In genomic region chrX:108018659-108019381, GRCh38 we compare ENCODE assay signal across 17 cellular contexts. TPM values are rescaled to one million over a fixed set of nuclear protein-coding genes. Genes with fewer than 3 reads are reported as not detected.
DNase-seq lines count a peak whose midpoint lies in the region; ATAC-seq and TF ChIP-seq lines count a peak whose summit lies in the region.
"Had no signal": no experiment of that assay in that cellular context is flagged by ENCODE, and none has a peak within 500 bp of the region (broad histone marks: within the 10 kb centered on the region; RNA-seq: fewer than 3 reads in every experiment).

No MANE protein-coding gene starts in this region.

- no peaks in the 10 kb centered on the region for H3K9me3 ChIP-seq in mammary epithelial cell (replicated peaks; ENCODE audit: insufficient read depth, low read length)
- H3K9me3 ChIP-seq: uterus had no signal

- no peak overlapping the region for H3K4me3 ChIP-seq in mammary epithelial cell (replicated peaks in 1 of 3; ENCODE audit: insufficient read depth in 1 of 3, low read depth in 2 of 3, low read length in 3 of 3)
- H3K4me3 ChIP-seq: uterus had no signal

- dilution Hi-C loops in mammary epithelial cell (cut with HindIII; ENCODE audit: low sequenced_read_pairs): no loop called here

- no peaks in the 10 kb centered on the region for H3K4me1 Mint-ChIP-seq in MCF 10A (ENCODE audit: insufficient read depth, unreplicated experiment)
- H3K4me1 Mint-ChIP-seq in T-helper 1 cell treated with Interleukin-12 subunit alpha and Interleukin-12 subunit beta and Interleukin-4 antibody, amounts not matched to agents 30 μg/mL and 1 μg/mL, for 36 hours (ENCODE audit: low read depth): peaks cover 33% of the 10 kb centered on the region
- peaks cover 35% of the 10 kb centered on the region for H3K4me1 Mint-ChIP-seq in stimulated activated memory B cell treated with anti-CD40 and anti-IgM and Interleukin-4, amounts not matched to agents 10 μg/mL and 1 μg/mL and 100 μg/mL, for 72 hours

- H4K20me1 ChIP-seq in mammary epithelial cell (ENCODE audit: insufficient read depth, low read length): no peaks in the 10 kb centered on the region

- DNase-seq in mammary epithelial cell: peak; percentile 12
- no peak for DNase-seq in MCF 10A (ENCODE audit: unreplicated experiment)
- DNase-seq in activated naive CD4-positive, alpha-beta T cell treated with Interleukin-2 at 50 U/mL for 16 hours: peak; percentile 21
- DNase-seq in NCI-H748 (lab: John Stamatoyannopoulos, UW; ENCODE audit: unreplicated experiment): no peak
- no peak for DNase-seq in NCI-H748 treated with DMSO at 0.1 percent for 48 hours (lab: John Stamatoyannopoulos, UW)
- DNase-seq in NCI-H146 treated with DMSO at 0.1 percent for 48 hours (lab: John Stamatoyannopoulos, UW; ENCODE audit: unreplicated experiment): no peak
- DNase-seq: dermis blood vessel endothelial cell, DMS 273 treated with DMSO at 0.1 percent for 48 hours, NCI-H187 treated with DMSO at 0.1 percent for 48 hours, NCI-H526 treated with DMSO at 0.1 percent for 48 hours, SHP77 treated with DMSO at 0.1 percent for 48 hours, uterus had no signal

- H3K4me2 ChIP-seq in mammary epithelial cell (ENCODE audit: insufficient read depth, low read depth, low read length): no peak overlapping the region

- H3K27me3 Mint-ChIP-seq in MCF 10A (ENCODE audit: insufficient read depth, unreplicated experiment): peaks cover 80% of the 10 kb centered on the region
- H3K27me3 Mint-ChIP-seq in T-helper 1 cell treated with Interleukin-12 subunit alpha and Interleukin-12 subunit beta and Interleukin-4 antibody, amounts not matched to agents 30 μg/mL and 1 μg/mL, for 36 hours (ENCODE audit: low read depth): peaks cover 11% of the 10 kb centered on the region
- H3K27me3 Mint-ChIP-seq in stimulated activated memory B cell treated with anti-CD40 and anti-IgM and Interleukin-4, amounts not matched to agents 10 μg/mL and 1 μg/mL and 100 μg/mL, for 72 hours: no peaks in the 10 kb centered on the region
- H3K27me3 Mint-ChIP-seq: progenitor cell of endocrine pancreas had no signal

- H3K4me3 Mint-ChIP-seq in MCF 10A (ENCODE audit: unreplicated experiment): no peak overlapping the region
- H3K4me3 Mint-ChIP-seq in T-helper 1 cell treated with Interleukin-12 subunit alpha and Interleukin-12 subunit beta and Interleukin-4 antibody, amounts not matched to agents 30 μg/mL and 1 μg/mL, for 36 hours: peak overlapping the region; percentile 70
- H3K4me3 Mint-ChIP-seq in stimulated activated memory B cell treated with anti-CD40 and anti-IgM and Interleukin-4, amounts not matched to agents 10 μg/mL and 1 μg/mL and 100 μg/mL, for 72 hours: peak overlapping the region; percentile 76

- peaks cover 6% of the 10 kb centered on the region for H3K36me3 Mint-ChIP-seq in MCF 10A (ENCODE audit: insufficient read depth, unreplicated experiment)
- H3K36me3 Mint-ChIP-seq in T-helper 1 cell treated with Interleukin-12 subunit alpha and Interleukin-12 subunit beta and Interleukin-4 antibody, amounts not matched to agents 30 μg/mL and 1 μg/mL, for 36 hours (ENCODE audit: low read depth): peaks cover 3% of the 10 kb centered on the region
- no peaks in the 10 kb centered on the region for H3K36me3 Mint-ChIP-seq in stimulated activated memory B cell treated with anti-CD40 and anti-IgM and Interleukin-4, amounts not matched to agents 10 μg/mL and 1 μg/mL and 100 μg/mL, for 72 hours

- peaks cover 7% of the 10 kb centered on the region for H3K4me1 ChIP-seq in mammary epithelial cell (ENCODE audit: insufficient read depth, low read length)
- H3K4me1 ChIP-seq: uterus had no signal

- CTCF ChIA-PET in mammary epithelial cell (lab: Charles Lee; ENCODE audit: low non-redundant PET) (no interaction called here), MCF 10A (lab: Yijun Ruan, JAX) (interaction anchor here (0.7 to 1.8 kb wide), 2 partner anchors 51 to 951 kb away, joined by 3 to 9 read pairs; no protein-coding TSS in a partner anchor)

- no peak overlapping the region for H3K27ac Mint-ChIP-seq in MCF 10A (ENCODE audit: low read depth, unreplicated experiment)
- H3K27ac Mint-ChIP-seq in T-helper 1 cell treated with Interleukin-12 subunit alpha and Interleukin-12 subunit beta and Interleukin-4 antibody, amounts not matched to agents 30 μg/mL and 1 μg/mL, for 36 hours: peak overlapping the region; percentile 66
- H3K27ac Mint-ChIP-seq in stimulated activated memory B cell treated with anti-CD40 and anti-IgM and Interleukin-4, amounts not matched to agents 10 μg/mL and 1 μg/mL and 100 μg/mL, for 72 hours: peak overlapping the region; percentile 78
- H3K27ac Mint-ChIP-seq: progenitor cell of endocrine pancreas had no signal

- no peaks in the 10 kb centered on the region for H3K36me3 ChIP-seq in mammary epithelial cell (ENCODE audit: insufficient read depth, low read length)
- H3K36me3 ChIP-seq: uterus had no signal

- in situ Hi-C loops in mammary epithelial cell (cut with MboI; ENCODE audit: low sequenced_read_pairs in 2 of 2): no loop called here

- no peak overlapping the region for H3K27ac ChIP-seq in mammary epithelial cell (ENCODE audit: insufficient read depth, low read depth, low read length)
- H3K27ac ChIP-seq: uterus had no signal

- peak; percentile 86 for ATAC-seq in stimulated activated memory B cell treated with anti-CD40 and anti-IgM and Interleukin-4, amounts not matched to agents 10 μg/mL and 1 μg/mL and 100 μg/mL, for 72 hours

- intact Hi-C loops in mammary epithelial cell (cut with micrococcal nuclease) (no loop called here), MCF 10A (cut with micrococcal nuclease) (no loop called here)

- no peak overlapping the region for H3K9ac ChIP-seq in mammary epithelial cell (ENCODE audit: insufficient read depth, low read length)

- POLR2A ChIA-PET in MCF 10A (lab: Yijun Ruan, JAX): no interaction called here

- H3K79me2 ChIP-seq in mammary epithelial cell (ENCODE audit: insufficient read depth, low read length): no peaks in the 10 kb centered on the region

- TF ChIP-seq CTCF in mammary epithelial cell (conservative IDR thresholded peaks at IDR 0.05 in 1 of 2, IDR thresholded peaks at IDR 0.05 in 1 of 2; ENCODE audit: extremely low read depth in 1 of 2, insufficient read depth in 1 of 2, low read depth in 1 of 2, low read length in 2 of 2) (no peak), MCF 10A (IDR thresholded peaks at IDR 0.05; ENCODE audit: unreplicated experiment) (no peak)

- H3K9me3 Mint-ChIP-seq in MCF 10A (ENCODE audit: unreplicated experiment): peaks cover 8% of the 10 kb centered on the region
- peaks cover 7% of the 10 kb centered on the region for H3K9me3 Mint-ChIP-seq in T-helper 1 cell treated with Interleukin-12 subunit alpha and Interleukin-12 subunit beta and Interleukin-4 antibody, amounts not matched to agents 30 μg/mL and 1 μg/mL, for 36 hours
- H3K9me3 Mint-ChIP-seq in stimulated activated memory B cell treated with anti-CD40 and anti-IgM and Interleukin-4, amounts not matched to agents 10 μg/mL and 1 μg/mL and 100 μg/mL, for 72 hours: peaks cover 6% of the 10 kb centered on the region

- H2AFZ ChIP-seq in mammary epithelial cell (ENCODE audit: low read depth, low read length): no peak overlapping the region

- WGBS in mammary epithelial cell (ENCODE audit: low coverage, missing lambda C conversion rate): 74% methylated on average over 4 of the region's 4 CpGs

- H3K27me3 ChIP-seq in mammary epithelial cell (ENCODE audit: insufficient read depth, low read length): peaks cover 3% of the 10 kb centered on the region

- BruUV-seq in mammary epithelial cell (replicated peaks; lab: Mats Ljungman, UMichigan) (no TSS peak), MCF 10A (replicated peaks; lab: Mats Ljungman, UMichigan) (no TSS peak)

RNA-seq across cellular contexts. Expression of gene VSIG1, which starts 26.0 kb away (rescaled TPM):
- 1 to 10 TPM in 1 of 2 donors, under 1 TPM in 1; 0.83 to 3.5 TPM for total RNA-seq in mammary epithelial cell
- 1.6 TPM for polyA plus RNA-seq in mammary epithelial cell
- 0.62 TPM for polyA minus RNA-seq in mammary epithelial cell
- total RNA-seq in MCF 10A (2022): 1.2 and 1.8 TPM in 2 replicates
- total RNA-seq: mesenteric fat pad had no signal

RNA-seq across cellular contexts. Expression of gene TEX13B, which starts 36.6 kb away (rescaled TPM):
- total RNA-seq in mammary epithelial cell (not detected), MCF 10A (2022) (not detected in 2 replicates)
- not detected for polyA plus RNA-seq in mammary epithelial cell
- not detected for polyA minus RNA-seq in mammary epithelial cell
- total RNA-seq: dermis blood vessel endothelial cell, mesenteric fat pad, progenitor cell of endocrine pancreas, uterus had no signal
- polyA plus RNA-seq: AG04450 had no signal

Comparison
In these comparisons a context has a peak if more than half of its experiments do, and no peak if none do; other contexts are left out.
1. DNase-seq: peak in mammary epithelial cell (single experiment) and activated naive CD4-positive, alpha-beta T cell treated with Interleukin-2 at 50 U/mL for 16 hours (single experiment); none in MCF 10A (single experiment), NCI-H748 (single experiment), NCI-H748 treated with DMSO at 0.1 percent for 48 hours (single experiment) and NCI-H146 treated with DMSO at 0.1 percent for 48 hours (single experiment).